Comparison of ENCODE assay signal across 21 cellular contexts in genomic region chr4:48100248-48100647, GRCh38. TPM values are rescaled to one million over a fixed set of nuclear protein-coding genes. Genes with fewer than 3 reads are reported as not detected.
"Had no signal": no experiment of that assay in that cellular context is flagged by ENCODE, and none has a peak within 500 bp of the region (broad histone marks: within the 10 kb centered on the region; RNA-seq: fewer than 3 reads in every experiment).

No MANE protein-coding gene starts in this region.

- H3K4me1 Mint-ChIP-seq: nephron progenitor cell had no signal

- H3K4me3 ChIP-seq: breast epithelium, mucosa of descending colon, right lobe of liver, thoracic aorta had no signal

- H3K9me3 Mint-ChIP-seq: activated naive CD4-positive, alpha-beta T cell treated with anti-CD3 and anti-CD28 coated beads, Interleukin-2, amount 10 ng/mL, durations not matched to agents 7 days and 5 days; activated naive CD8-positive, alpha-beta T cell treated with anti-CD3 and anti-CD28 coated beads, Interleukin-2, amount 50 U/mL, for 24 hours; nephron progenitor cell; stimulated activated naive CD8-positive, alpha-beta T cell treated with anti-CD3 and anti-CD28 coated beads, Interleukin-15, Interleukin-2, amounts not matched to agents 100 ng/mL and 50 ng/mL, for 24 hours had no signal

- H3K4me3 Mint-ChIP-seq: activated naive CD4-positive, alpha-beta T cell treated with anti-CD3 and anti-CD28 coated beads, Interleukin-2, amount 10 ng/mL, durations not matched to agents 7 days and 5 days; activated naive CD8-positive, alpha-beta T cell treated with anti-CD3 and anti-CD28 coated beads, Interleukin-2, amount 50 U/mL, for 24 hours; nephron progenitor cell; stimulated activated naive CD8-positive, alpha-beta T cell treated with anti-CD3 and anti-CD28 coated beads, Interleukin-15, Interleukin-2, amounts not matched to agents 100 ng/mL and 50 ng/mL, for 24 hours had no signal

- H3K27me3 Mint-ChIP-seq: activated naive CD4-positive, alpha-beta T cell treated with anti-CD3 and anti-CD28 coated beads, Interleukin-2, amount 10 ng/mL, durations not matched to agents 7 days and 5 days; activated naive CD8-positive, alpha-beta T cell treated with anti-CD3 and anti-CD28 coated beads, Interleukin-2, amount 50 U/mL, for 24 hours; progenitor cell of endocrine pancreas; stimulated activated naive CD8-positive, alpha-beta T cell treated with anti-CD3 and anti-CD28 coated beads, Interleukin-15, Interleukin-2, amounts not matched to agents 100 ng/mL and 50 ng/mL, for 24 hours had no signal

- ATAC-seq: activated naive CD8-positive, alpha-beta T cell treated with anti-CD3 and anti-CD28 coated beads, Interleukin-2, amount 50 U/mL, for 24 hours; left ventricle myocardium superior; mucosa of descending colon; right lobe of liver had no signal

- H3K27ac Mint-ChIP-seq: activated naive CD4-positive, alpha-beta T cell treated with anti-CD3 and anti-CD28 coated beads, Interleukin-2, amount 10 ng/mL, durations not matched to agents 7 days and 5 days; activated naive CD8-positive, alpha-beta T cell treated with anti-CD3 and anti-CD28 coated beads, Interleukin-2, amount 50 U/mL, for 24 hours; nephron progenitor cell; progenitor cell of endocrine pancreas; stimulated activated naive CD8-positive, alpha-beta T cell treated with anti-CD3 and anti-CD28 coated beads, Interleukin-15, Interleukin-2, amounts not matched to agents 100 ng/mL and 50 ng/mL, for 24 hours had no signal

- DNase-seq: activated CD4-positive, alpha-beta T cell treated with anti-CD3 and anti-CD28 coated beads for 4 hours; activated CD4-positive, alpha-beta T cell treated with anti-CD3 and anti-CD28 coated beads, Interleukin-2, amount 50 U/mL, for 4 hours; activated CD8-positive, alpha-beta memory T cell treated with anti-CD3 and anti-CD28 coated beads, Interleukin-2, amount 50 U/mL, for 4 hours; activated gamma-delta T cell; activated naive CD4-positive, alpha-beta T cell treated with anti-CD3 and anti-CD28 coated beads, Interleukin-2, amount 10 ng/mL, durations not matched to agents 7 days and 5 days; activated naive CD8-positive, alpha-beta T cell treated with anti-CD3 and anti-CD28 coated beads, Interleukin-2, amount 50 U/mL, for 24 hours; activated T-cell treated with anti-CD3 and anti-CD28 coated beads, Interleukin-2, amount 50 U/mL, for 1 hour; central memory CD4-positive, alpha-beta T cell; foreskin melanocyte; islet precursor cell; left ventricle myocardium superior; mucosa of descending colon; nephron progenitor cell; right lobe of liver; stimulated activated CD4-positive, alpha-beta T cell treated with anti-CD3 and anti-CD28 coated beads, Interleukin-2, amount 100 ng/mL, for 48 hours; trophoblast cell had no signal

RNA-seq across cellular contexts. Expression of gene TXK, which starts 33.8 kb away (rescaled TPM):
- total RNA-seq: osteocyte had no signal
